ENCODE assay signal across 10 cellular contexts in genomic region chr5:139392324-139392677, GRCh38. TPM values are rescaled to one million over a fixed set of nuclear protein-coding genes. Genes with fewer than 3 reads are reported as not detected.
DNase-seq lines count a peak whose midpoint lies in the region; ATAC-seq and TF ChIP-seq lines count a peak whose summit lies in the region.
"Had no signal": no experiment of that assay in that cellular context is flagged by ENCODE, and none has a peak within 500 bp of the region (broad histone marks: within the 10 kb centered on the region; RNA-seq: fewer than 3 reads in every experiment).

No MANE protein-coding gene starts in this region.

- H3K27me3 ChIP-seq in Peyer's patch (peaks cover 0 to 8% of the 10 kb centered on the region in 2 donors), right atrium auricular region (no peaks in the 10 kb centered on the region), thoracic aorta (replicated peaks; ENCODE audit: insufficient read depth) (no peaks in the 10 kb centered on the region)

- peak; percentile 41 for ATAC-seq in activated CD8-positive, alpha-beta memory T cell treated with anti-CD3 and anti-CD28 coated beads, Interleukin-2, amount 10 ng/mL, durations not matched to agents 7 days and 5 days
- ATAC-seq in thoracic aorta (ENCODE audit: insufficient number of reproducible peaks, low FRiP score, low read depth), result no peak

- H3K36me3 ChIP-seq in Peyer's patch, result no peaks in the 10 kb centered on the region
- H3K36me3 ChIP-seq in right atrium auricular region, result no peaks in the 10 kb centered on the region
- no peaks in the 10 kb centered on the region for H3K36me3 ChIP-seq in thoracic aorta

- H3K36me3 Mint-ChIP-seq in activated CD8-positive, alpha-beta memory T cell treated with anti-CD3 and anti-CD28 coated beads, Interleukin-2, amount 10 ng/mL, durations not matched to agents 7 days and 5 days, result peaks cover 24% of the 10 kb centered on the region

- no peak for TF ChIP-seq POLR2A in Peyer's patch (IDR thresholded peaks at IDR 0.05)

- H3K4me3 ChIP-seq in Peyer's patch, result peak overlapping the region; percentile 48 to 74 (median 54)
- H3K4me3 ChIP-seq in right atrium auricular region, result peak overlapping the region; percentile 52 to 62
- peak overlapping the region; percentile 67 for H3K4me3 ChIP-seq in thoracic aorta

- CTCF ChIA-PET in activated CD8-positive, alpha-beta memory T cell treated with anti-CD3 and anti-CD28 coated beads, Interleukin-2, amount 10 ng/mL, durations not matched to agents 7 days and 5 days (lab: Charles Lee), result interaction anchor here (0.7 to 4.4 kb wide), 14 partner anchors 11 to 223 kb away, joined by 3 to 32 read pairs (median 4); partner anchors contain the start of genes PAIP2 and SPATA24

- DNase-seq in activated CD8-positive, alpha-beta memory T cell treated with anti-CD3 and anti-CD28 coated beads, Interleukin-2, amount 10 ng/mL, durations not matched to agents 7 days and 5 days, result no peak
- no peak for DNase-seq in activated CD8-positive, alpha-beta memory T cell treated with anti-CD3 and anti-CD28 coated beads, Interleukin-2, amount 50 U/mL, for 48 hours
- DNase-seq in Peyer's patch (no peak), right atrium auricular region (ENCODE audit: low spot score) (no peak), thoracic aorta (ENCODE audit: low spot score) (no peak), UCSD-AML1 (lab: John Stamatoyannopoulos, UW; ENCODE audit: unreplicated experiment) (no peak), NCI-H526 treated with DMSO at 0.1 percent for 48 hours (lab: John Stamatoyannopoulos, UW) (no peak), NCI-H524 (lab: John Stamatoyannopoulos, UW) (no peak)

- H3K9me3 ChIP-seq in Peyer's patch (no peaks in the 10 kb centered on the region), right atrium auricular region (no peaks in the 10 kb centered on the region), thoracic aorta (no peaks in the 10 kb centered on the region)

- peak overlapping the region; percentile 100 for H3K27ac Mint-ChIP-seq in activated CD8-positive, alpha-beta memory T cell treated with anti-CD3 and anti-CD28 coated beads, Interleukin-2, amount 10 ng/mL, durations not matched to agents 7 days and 5 days
- H3K27ac Mint-ChIP-seq: nephron progenitor cell had no signal

- TF ChIP-seq CTCF in Peyer's patch (IDR thresholded peaks at IDR 0.05), result no peak
- no peak for TF ChIP-seq CTCF in right atrium auricular region (IDR thresholded peaks at IDR 0.05)
- TF ChIP-seq CTCF in thoracic aorta (IDR thresholded peaks at IDR 0.05), result no peak

- H3K9me3 Mint-ChIP-seq in activated CD8-positive, alpha-beta memory T cell treated with anti-CD3 and anti-CD28 coated beads, Interleukin-2, amount 10 ng/mL, durations not matched to agents 7 days and 5 days (ENCODE audit: low read depth), result no peaks in the 10 kb centered on the region
- H3K9me3 Mint-ChIP-seq: nephron progenitor cell had no signal

- H3K27ac ChIP-seq in Peyer's patch, result peak overlapping the region; percentile 65 to 86 (median 72)
- peak overlapping the region; percentile 93 to 96 for H3K27ac ChIP-seq in right atrium auricular region
- no peak overlapping the region for H3K27ac ChIP-seq in thoracic aorta
- H3K27ac ChIP-seq: C4-2B had no signal

- H3K4me1 Mint-ChIP-seq in activated CD8-positive, alpha-beta memory T cell treated with anti-CD3 and anti-CD28 coated beads, Interleukin-2, amount 10 ng/mL, durations not matched to agents 7 days and 5 days, result peaks cover 65% of the 10 kb centered on the region

- H3K4me1 ChIP-seq in Peyer's patch, result peaks cover 0 to 64% (median 29%) of the 10 kb centered on the region in 4 donors
- peaks cover 0 to 94% of the 10 kb centered on the region in 2 donors for H3K4me1 ChIP-seq in right atrium auricular region
- H3K4me1 ChIP-seq in thoracic aorta (ENCODE audit: control insufficient read depth in 1 of 2, low read depth in 2 of 2), result peaks cover 9 to 43% of the 10 kb centered on the region in 2 donors

- H3K27me3 Mint-ChIP-seq in activated CD8-positive, alpha-beta memory T cell treated with anti-CD3 and anti-CD28 coated beads, Interleukin-2, amount 10 ng/mL, durations not matched to agents 7 days and 5 days, result no peaks in the 10 kb centered on the region

- peak overlapping the region; percentile 96 for H3K4me3 Mint-ChIP-seq in activated CD8-positive, alpha-beta memory T cell treated with anti-CD3 and anti-CD28 coated beads, Interleukin-2, amount 10 ng/mL, durations not matched to agents 7 days and 5 days

RNA-seq across cellular contexts. Expression of gene MZB1, which starts 2.6 kb away (rescaled TPM):
- total RNA-seq in activated CD8-positive, alpha-beta memory T cell treated with anti-CD3 and anti-CD28 coated beads, Interleukin-2, amount 10 ng/mL, durations not matched to agents 7 days and 5 days, result 10 to 100 TPM; 51.7 to 61.1 TPM
- 10 to 100 TPM in 1 of 4 donors, 1 to 10 TPM in 3; 1.4 to 18.2 (median 4.4) TPM for total RNA-seq in Peyer's patch
- total RNA-seq in right atrium auricular region, result 1 to 10 TPM in 1 of 2 donors, under 1 TPM in 1; 0.70 to 1.3 TPM
- total RNA-seq in thoracic aorta, result not detected

RNA-seq across cellular contexts. Expression of gene PROB1, which starts 2.6 kb away (rescaled TPM):
- total RNA-seq in activated CD8-positive, alpha-beta memory T cell treated with anti-CD3 and anti-CD28 coated beads, Interleukin-2, amount 10 ng/mL, durations not matched to agents 7 days and 5 days, result 10 to 100 TPM in 1 of 2 experiments, 1 to 10 TPM in 1; 6.3 to 10.9 TPM
- total RNA-seq in Peyer's patch (under 1 TPM; 0.18 to 0.94 (median 0.84) TPM), right atrium auricular region (10 to 100 TPM; 15.8 to 28.6 TPM), thoracic aorta (1 to 10 TPM; 1.9 to 4.9 TPM)

RNA-seq across cellular contexts. Expression of gene SLC23A1, which starts 9.2 kb away (rescaled TPM):
- total RNA-seq in activated CD8-positive, alpha-beta memory T cell treated with anti-CD3 and anti-CD28 coated beads, Interleukin-2, amount 10 ng/mL, durations not matched to agents 7 days and 5 days, result 1 to 10 TPM; 1.9 to 2.5 TPM
- 100 to 1,000 TPM in 3 of 4 donors, 1 to 10 TPM in 1; 1.7 to 198 (median 143) TPM for total RNA-seq in Peyer's patch
- not detected for total RNA-seq in right atrium auricular region
- not detected for total RNA-seq in thoracic aorta

RNA-seq across cellular contexts. Expression of gene SPATA24, which starts 11.6 kb away (rescaled TPM):
- 1 to 10 TPM; 5.8 to 6.2 TPM for total RNA-seq in activated CD8-positive, alpha-beta memory T cell treated with anti-CD3 and anti-CD28 coated beads, Interleukin-2, amount 10 ng/mL, durations not matched to agents 7 days and 5 days
- total RNA-seq in Peyer's patch (10 to 100 TPM in 1 of 4 donors, 1 to 10 TPM in 1, not detected in 2; 3.1 to 11.6 TPM), right atrium auricular region (10 to 100 TPM in 1 of 2 donors, 1 to 10 TPM in 1; 9.5 to 29.7 TPM), thoracic aorta (10 to 100 TPM in 1 of 2 donors, 1 to 10 TPM in 1; 1.2 to 11.6 TPM)

RNA-seq across cellular contexts. Expression of gene DNAJC18, which starts 47.0 kb away (rescaled TPM):
- 10 to 100 TPM in 1 of 2 experiments, 1 to 10 TPM in 1; 9.2 to 25.7 TPM for total RNA-seq in activated CD8-positive, alpha-beta memory T cell treated with anti-CD3 and anti-CD28 coated beads, Interleukin-2, amount 10 ng/mL, durations not matched to agents 7 days and 5 days
- total RNA-seq in Peyer's patch, result 10 to 100 TPM in 1 of 4 donors, 1 to 10 TPM in 2, under 1 TPM in 1; 0.35 to 23.9 (median 3.4) TPM
- total RNA-seq in right atrium auricular region, result 1 to 10 TPM; 5.9 to 8.5 TPM
- 10 to 100 TPM in 1 of 2 donors, 1 to 10 TPM in 1; 6.9 to 16.7 TPM for total RNA-seq in thoracic aorta

Comparison
In these comparisons a context has a peak if more than half of its experiments do, and no peak if none do; other contexts are left out.
1. H3K27ac ChIP-seq: peak in Peyer's patch (4 of 4) and right atrium auricular region (2 of 2); none in thoracic aorta (0 of 2).
2. Peak in every context shown above with its lines, with median percentiles within 50 percentile points of each other: H3K4me3 ChIP-seq.